19 cellular contexts compared by ENCODE assay signal in the genomic region with DNA sequence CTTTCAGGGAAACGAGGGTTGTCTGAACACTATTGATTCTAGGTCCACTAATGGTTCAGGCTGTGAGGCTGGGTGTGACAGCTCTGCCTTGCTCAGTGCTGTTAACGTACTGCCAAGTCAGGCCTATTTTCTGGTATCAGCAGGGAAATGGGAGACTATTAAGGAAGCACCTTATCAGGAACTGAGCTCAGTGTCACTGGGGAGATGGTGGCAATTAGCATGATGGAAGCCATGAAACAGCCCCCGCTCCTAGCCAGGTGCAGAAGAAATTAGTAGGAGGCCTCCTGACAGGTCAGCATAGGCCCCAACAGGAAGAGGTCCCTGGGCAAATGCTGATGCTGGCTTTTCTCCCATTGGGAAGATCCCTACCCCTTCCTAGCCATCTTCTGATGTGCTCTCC. TPM values are rescaled to one million over a fixed set of nuclear protein-coding genes. Genes with fewer than 3 reads are reported as not detected.
"Had no signal": no experiment of that assay in that cellular context is flagged by ENCODE, and none has a peak within 500 bp of the region (broad histone marks: within the 10 kb centered on the region; RNA-seq: fewer than 3 reads in every experiment).

No MANE protein-coding gene starts in this region.

- FAIRE-seq: bronchial epithelial cell, pancreas, TTC549 had no signal

- H3K27ac Mint-ChIP-seq: activated CD4-positive, alpha-beta T cell treated with anti-CD3 and anti-CD28 coated beads, Interleukin-2, amount 10 ng/mL, durations not matched to agents 7 days and 5 days had no signal

- ATAC-seq: activated T-cell treated with anti-CD3 and anti-CD28 coated beads, Interleukin-2, amount 50 U/mL, for 4 hours; esophagus mucosa; gastrocnemius medialis had no signal

- DNase-seq: activated CD4-positive, alpha-beta T cell treated with anti-CD3 and anti-CD28 coated beads, Interleukin-2, amount 10 ng/mL, durations not matched to agents 7 days and 5 days; activated CD8-positive, alpha-beta memory T cell treated with anti-CD3 and anti-CD28 coated beads, Interleukin-2, amount 50 U/mL, for 4 hours; activated effector memory CD4-positive, alpha-beta T cell treated with Interleukin-2 at 50 U/mL for 16 hours; activated naive CD4-positive, alpha-beta T cell treated with anti-CD3 and anti-CD28 coated beads, Interleukin-2, amount 50 U/mL, for 16 hours; activated T-cell treated with anti-CD3 and anti-CD28 coated beads, Interleukin-2, amount 50 U/mL, for 4 hours; cerebellar nuclear complex; cortex of kidney; effector CD4-positive, alpha-beta T cell; gastrocnemius medialis; head of caudate nucleus; left ventricle myocardium inferior; stimulated activated naive CD4-positive, alpha-beta T cell; thyroid gland had no signal

- H3K4me3 Mint-ChIP-seq: activated CD4-positive, alpha-beta T cell treated with anti-CD3 and anti-CD28 coated beads, Interleukin-2, amount 10 ng/mL, durations not matched to agents 7 days and 5 days; activated T-cell treated with anti-CD3 and anti-CD28 coated beads, Interleukin-2, amount 50 U/mL, for 4 hours had no signal

- H3K4me1 Mint-ChIP-seq: activated CD4-positive, alpha-beta T cell treated with anti-CD3 and anti-CD28 coated beads, Interleukin-2, amount 10 ng/mL, durations not matched to agents 7 days and 5 days had no signal

- H3K27me3 ChIP-seq: ascending aorta, gastrocnemius medialis, pancreas, thyroid gland had no signal

- H3K4me3 ChIP-seq: ascending aorta, gastrocnemius medialis, left ventricle myocardium inferior, pancreas, thyroid gland had no signal

- H3K27ac ChIP-seq: gastrocnemius medialis, left ventricle myocardium inferior, pancreas, thyroid gland had no signal

- H3K36me3 ChIP-seq: ascending aorta, gastrocnemius medialis, left ventricle myocardium inferior, pancreas, thyroid gland had no signal

- H3K9me3 ChIP-seq: ascending aorta, gastrocnemius medialis, pancreas, thyroid gland had no signal

RNA-seq across cellular contexts. Expression of gene LMO2, which starts 42.6 kb away (rescaled TPM):
- total RNA-seq: activated CD4-positive, alpha-beta T cell treated with anti-CD3 and anti-CD28 coated beads, Interleukin-2, amount 10 ng/mL, durations not matched to agents 7 days and 5 days; T-helper 2 cell treated with Interferon-gamma antibody and Interleukin-4, amounts not matched to agents 100 ng/mL and 5 ng/mL, for 36 hours had no signal
